ENCODE assay signal across 8 cellular contexts in the genomic region with DNA sequence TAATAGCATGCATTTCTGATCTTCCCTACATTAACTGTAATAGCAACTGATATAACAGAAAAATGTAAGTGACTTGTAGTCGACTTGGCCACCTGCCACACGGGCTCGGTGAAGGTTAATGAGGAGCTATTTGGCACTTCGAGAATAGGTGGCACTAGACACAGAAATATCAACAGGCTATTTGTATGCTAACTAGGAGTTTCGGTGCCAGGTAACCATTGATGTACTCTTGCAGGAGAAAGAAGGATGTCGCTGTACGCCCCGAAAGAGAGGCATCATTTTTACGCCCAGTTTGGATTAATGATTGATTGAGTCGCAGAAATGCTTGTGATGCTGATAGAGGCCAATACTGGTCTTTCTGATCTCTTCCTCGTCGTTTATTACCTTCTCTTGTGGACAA. TPM values are rescaled to one million over a fixed set of nuclear protein-coding genes. Genes with fewer than 3 reads are reported as not detected.
DNase-seq lines count a peak whose midpoint lies in the region; ATAC-seq and TF ChIP-seq lines count a peak whose summit lies in the region.

No MANE protein-coding gene starts in this region.

- no peaks in the 10 kb centered on the region for H3K36me3 ChIP-seq in CD4-positive, alpha-beta memory T cell (ENCODE audit: insufficient read depth, low read length)
- H3K36me3 ChIP-seq in PC-3 (ENCODE audit: low read depth, low read length) = no peaks in the 10 kb centered on the region

- no peaks in the 10 kb centered on the region for H3K9me2 ChIP-seq in PC-3 (replicated peaks; ENCODE audit: low read length)

- H3K27me3 ChIP-seq in CD4-positive, alpha-beta memory T cell (ENCODE audit: insufficient read depth, low read length) = peaks cover 58% of the 10 kb centered on the region
- no peaks in the 10 kb centered on the region for H3K27me3 ChIP-seq in PC-3 (ENCODE audit: low read length)

- H3K4me1 Mint-ChIP-seq in CD4-positive, alpha-beta memory T cell = peaks cover 33 to 68% (median 49%) of the 10 kb centered on the region in 4 donors
- H3K4me1 Mint-ChIP-seq in activated naive CD8-positive, alpha-beta T cell treated with anti-CD3 and anti-CD28 coated beads for 36 hours = peaks cover 52% of the 10 kb centered on the region
- peaks cover 51% of the 10 kb centered on the region for H3K4me1 Mint-ChIP-seq in nephron

- peak overlapping the region in 1 of 7 donors; percentile 49 for H3K27ac Mint-ChIP-seq in CD4-positive, alpha-beta memory T cell
- H3K27ac Mint-ChIP-seq in activated naive CD8-positive, alpha-beta T cell treated with anti-CD3 and anti-CD28 coated beads for 36 hours = no peak overlapping the region
- no peak overlapping the region for H3K27ac Mint-ChIP-seq in nephron

- TF ChIP-seq CTCF in nephron (IDR thresholded peaks at IDR 0.05; ENCODE audit: unreplicated experiment in 3 of 3) (no peak), PC-3 (conservative IDR thresholded peaks at IDR 0.05; ENCODE audit: low read depth, low read length) (no peak)

- peaks cover 67 to 70% of the 10 kb centered on the region in 2 donors for H3K27me3 Mint-ChIP-seq in CD4-positive, alpha-beta memory T cell
- H3K27me3 Mint-ChIP-seq in activated naive CD8-positive, alpha-beta T cell treated with anti-CD3 and anti-CD28 coated beads for 36 hours = peaks cover 95% of the 10 kb centered on the region
- H3K27me3 Mint-ChIP-seq in nephron (ENCODE audit: low read depth) = peaks cover 96% of the 10 kb centered on the region

- no peak for DNase-seq in CD4-positive, alpha-beta memory T cell
- DNase-seq in LoVo (ENCODE audit: low spot score) (peak; percentile 16), AG08396 (ENCODE audit: low spot score) (no peak), PC-3 (no peak)
- no peak for DNase-seq in activated naive CD8-positive, alpha-beta T cell treated with anti-CD3 and anti-CD28 coated beads for 36 hours

- no peak overlapping the region for H2AFZ ChIP-seq in PC-3 (ENCODE audit: low read length)

- no peak overlapping the region for H3K27ac ChIP-seq in CD4-positive, alpha-beta memory T cell (ENCODE audit: low read depth, low read length)
- no peak overlapping the region for H3K27ac ChIP-seq in PC-3 (ENCODE audit: low read length)

- H3F3A ChIP-seq in PC-3 (ENCODE audit: low read length, unreplicated experiment) = no peaks in the 10 kb centered on the region

- H3K4me3 ChIP-seq in CD4-positive, alpha-beta memory T cell (ENCODE audit: low read length in 2 of 2) = no peak overlapping the region
- H3K4me3 ChIP-seq in PC-3 (ENCODE audit: low read length) = no peak overlapping the region

- POLR2A ChIA-PET in CD4-positive, alpha-beta memory T cell (lab: Charles Lee; ENCODE audit: partially characterized antibody) = no interaction called here
- POLR2A ChIA-PET in PC-3 (lab: Charles Lee; ENCODE audit: unreplicated experiment) = no interaction called here

- no peak for ATAC-seq in GM21723 (IDR thresholded peaks at IDR 0.05; ENCODE audit: unreplicated experiment)
- no peak for ATAC-seq in HG03565 (IDR thresholded peaks at IDR 0.05; ENCODE audit: unreplicated experiment)
- ATAC-seq in PC-3 = no peak

- no peak overlapping the region for H3K4me2 ChIP-seq in PC-3 (ENCODE audit: low read length)

- H3K79me2 ChIP-seq in PC-3 (ENCODE audit: low read length) = no peaks in the 10 kb centered on the region

- no TSS peak for BruUV-seq in PC-3 (replicated peaks; lab: Mats Ljungman, UMichigan)

- H3K4me3 Mint-ChIP-seq in CD4-positive, alpha-beta memory T cell = peak overlapping the region in 7 of 8 donors; percentile 59 to 84 (median 67)
- peak overlapping the region; percentile 55 for H3K4me3 Mint-ChIP-seq in activated naive CD8-positive, alpha-beta T cell treated with anti-CD3 and anti-CD28 coated beads for 36 hours
- H3K4me3 Mint-ChIP-seq in nephron = peak overlapping the region; percentile 71 to 83 (median 76)

- peaks cover 0 to 30% (median 18%) of the 10 kb centered on the region in 8 donors for H3K9me3 Mint-ChIP-seq in CD4-positive, alpha-beta memory T cell
- peaks cover 6% of the 10 kb centered on the region for H3K9me3 Mint-ChIP-seq in activated naive CD8-positive, alpha-beta T cell treated with anti-CD3 and anti-CD28 coated beads for 36 hours
- peaks cover 9% of the 10 kb centered on the region for H3K9me3 Mint-ChIP-seq in nephron

- CTCF ChIA-PET in CD4-positive, alpha-beta memory T cell (lab: Charles Lee; ENCODE audit: partially characterized antibody) = no interaction called here
- CTCF ChIA-PET in PC-3 (lab: Charles Lee) = no interaction called here

- peaks cover 35% of the 10 kb centered on the region for H3K4me1 ChIP-seq in CD4-positive, alpha-beta memory T cell (ENCODE audit: insufficient read depth, low read length)
- H3K4me1 ChIP-seq in PC-3 (ENCODE audit: insufficient read depth, low read length) = peaks cover 8% of the 10 kb centered on the region

- peaks cover 3 to 6% of the 10 kb centered on the region in 2 donors for H3K36me3 Mint-ChIP-seq in CD4-positive, alpha-beta memory T cell
- H3K36me3 Mint-ChIP-seq in activated naive CD8-positive, alpha-beta T cell treated with anti-CD3 and anti-CD28 coated beads for 36 hours = peaks cover 8% of the 10 kb centered on the region
- peaks cover 3% of the 10 kb centered on the region for H3K36me3 Mint-ChIP-seq in nephron (ENCODE audit: low read depth)

- intact Hi-C loops in CD4-positive, alpha-beta memory T cell (cut with micrococcal nuclease) = no loop called here
- intact Hi-C loops in PC-3 (cut with micrococcal nuclease) = no loop called here

- H3K9ac ChIP-seq in PC-3 (ENCODE audit: low read length) = no peak overlapping the region

- H4K20me1 ChIP-seq in PC-3 (ENCODE audit: low read length) = no peaks in the 10 kb centered on the region

- H3K9me3 ChIP-seq in CD4-positive, alpha-beta memory T cell (ENCODE audit: control insufficient read depth in 1 of 2, low read length in 2 of 2) = no peaks in the 10 kb centered on the region
- H3K9me3 ChIP-seq in PC-3 (ENCODE audit: low read length) = no peaks in the 10 kb centered on the region

RNA-seq across cellular contexts. Expression of gene DMRT2, which starts 0.5 kb away (rescaled TPM):
- total RNA-seq in CD4-positive, alpha-beta memory T cell = under 1 TPM in 1 of 2 experiments, not detected in 1; 0.23 TPM
- under 1 TPM in 1 of 2 donors, not detected in 1; 0.08 TPM for polyA plus RNA-seq in CD4-positive, alpha-beta memory T cell
- total RNA-seq in activated naive CD8-positive, alpha-beta T cell treated with anti-CD3 and anti-CD28 coated beads for 36 hours = not detected
- not detected in 2 replicates for total RNA-seq in PC-3 (2014; rRNA removed)
